9 cellular contexts compared by ENCODE assay signal in genomic region chr1:210598135-210598652, GRCh38.
DNase-seq lines count a peak whose midpoint lies in the region; ATAC-seq and TF ChIP-seq lines count a peak whose summit lies in the region.
"Had no signal": no experiment of that assay in that cellular context is flagged by ENCODE, and none has a peak within 500 bp of the region (broad histone marks: within the 10 kb centered on the region; RNA-seq: fewer than 3 reads in every experiment).

No MANE protein-coding gene starts in this region.

- TF ChIP-seq POLR2A in gastroesophageal sphincter (IDR thresholded peaks at IDR 0.05) (no peak), tibial nerve (IDR thresholded peaks at IDR 0.05) (no peak)

- H3K27ac ChIP-seq in gastroesophageal sphincter, result peak overlapping the region in 2 of 4 donors; percentile 41 to 61
- peak overlapping the region in 3 of 4 donors; percentile 53 to 84 (median 60) for H3K27ac ChIP-seq in tibial nerve

- no peak overlapping the region for H3K4me3 ChIP-seq in gastroesophageal sphincter
- no peak overlapping the region for H3K4me3 ChIP-seq in tibial nerve

- TF ChIP-seq EP300 in gastroesophageal sphincter (IDR thresholded peaks at IDR 0.05), result no peak
- peak in 1 of 2 donors; percentile 19 for TF ChIP-seq EP300 in tibial nerve (IDR thresholded peaks at IDR 0.05)

- H3K4me1 ChIP-seq in gastroesophageal sphincter (peaks cover 0 to 3% (median 0%) of the 10 kb centered on the region in 3 donors), tibial nerve (peaks cover 0 to 29% (median 15%) of the 10 kb centered on the region in 4 donors)

- no peaks in the 10 kb centered on the region for H3K27me3 ChIP-seq in gastroesophageal sphincter
- H3K27me3 ChIP-seq in tibial nerve, result no peaks in the 10 kb centered on the region

- no peak for TF ChIP-seq CTCF in gastroesophageal sphincter (IDR thresholded peaks at IDR 0.05)
- no peak for TF ChIP-seq CTCF in tibial nerve (IDR thresholded peaks at IDR 0.05)

- peak; percentile 96 for ATAC-seq in gastroesophageal sphincter
- no peak for ATAC-seq in GM19035 (IDR thresholded peaks at IDR 0.05; ENCODE audit: unreplicated experiment)

- 86 to 100% methylated on average over 2 of the region's 3 CpGs for WGBS in gastroesophageal sphincter (ENCODE audit: low coverage in 1 of 2), 2 donors
- WGBS in tibial nerve, 2 donors, result 45 to 51% methylated on average over 3 of the region's 3 CpGs

- no peaks in the 10 kb centered on the region for H3K36me3 ChIP-seq in gastroesophageal sphincter
- no peaks in the 10 kb centered on the region for H3K36me3 ChIP-seq in tibial nerve

- DNase-seq in H4 (ENCODE audit: low spot score) (peak; percentile 96), SIG-M5 treated with dmso at 0.1 percent for 504 hours (lab: John Stamatoyannopoulos, UW; ENCODE audit: unreplicated experiment) (peak; percentile 86), tibial nerve (ENCODE audit: low spot score in 2 of 2) (peak in 1 of 2 donors; percentile 55), DMS153 (lab: John Stamatoyannopoulos, UW) (no peak), GM19240 (ENCODE audit: insufficient read length, low spot score) (no peak), NCI-H446 (lab: John Stamatoyannopoulos, UW) (no peak)
- DNase-seq: activated CD4-positive, alpha-beta T cell treated with anti-CD3 and anti-CD28 coated beads, Interleukin-2, amount 10 ng/mL, durations not matched to agents 24 days and 14 days had no signal

- H3K9me3 ChIP-seq in gastroesophageal sphincter, result no peaks in the 10 kb centered on the region
- no peaks in the 10 kb centered on the region for H3K9me3 ChIP-seq in tibial nerve

Comparison
In these comparisons a context has a peak if more than half of its experiments do, and no peak if none do; other contexts are left out.
1. DNase-seq: peak in H4 (single experiment) and SIG-M5 treated with dmso at 0.1 percent for 504 hours (single experiment); none in DMS153 (single experiment), GM19240 (single experiment) and NCI-H446 (0 of 2).